In the genomic region with DNA sequence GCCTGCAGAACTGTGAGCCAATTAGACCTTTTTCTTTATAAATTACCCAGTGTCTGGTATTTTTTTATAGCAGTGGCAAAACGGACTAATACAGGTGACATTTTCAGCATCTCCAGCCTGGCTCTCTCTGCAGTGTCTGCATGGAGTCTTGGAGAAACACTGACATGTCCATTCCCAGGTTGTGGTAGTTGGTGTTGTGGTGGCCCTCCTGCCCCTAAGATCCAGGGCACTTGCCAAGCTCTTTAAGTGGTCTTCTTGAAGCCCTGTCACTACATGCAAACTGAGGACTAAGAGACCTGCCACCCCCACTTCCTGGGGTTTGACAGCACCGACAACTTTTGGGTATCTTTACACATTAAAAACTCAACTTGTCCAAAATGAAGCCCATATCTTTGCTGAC, we compare ENCODE assay signal across 16 cellular contexts.
A peak's percentile ranks its signal among the peaks of the same experiment; 100 is the strongest.
DNase-seq lines count a peak whose midpoint lies in the region; ATAC-seq and TF ChIP-seq lines count a peak whose summit lies in the region.
"Had no signal": no experiment of that assay in that cellular context is flagged by ENCODE, and none has a peak within 500 bp of the region (broad histone marks: within the 10 kb centered on the region; RNA-seq: fewer than 3 reads in every experiment).

No MANE protein-coding gene starts in this region.

- H3K4me3 ChIP-seq in esophagus muscularis mucosa = no peak overlapping the region
- H3K4me3 ChIP-seq in osteoblast (ENCODE audit: insufficient read depth, low read length) = no peak overlapping the region
- H3K4me3 ChIP-seq: BLaER1, GM23338 had no signal

- 63% methylated on average over 2 of the region's 2 CpGs for WGBS in esophagus muscularis mucosa

- no peak overlapping the region for H3K27ac ChIP-seq in esophagus muscularis mucosa (replicated peaks in 1 of 4)
- no peak overlapping the region for H3K27ac ChIP-seq in osteoblast (ENCODE audit: low read depth, low read length)
- H3K27ac ChIP-seq: BLaER1 had no signal

- H3K4me1 ChIP-seq in esophagus muscularis mucosa (no peaks in the 10 kb centered on the region), osteoblast (ENCODE audit: insufficient read depth, low read length) (no peaks in the 10 kb centered on the region)

- no peak overlapping the region for H3K4me3 Mint-ChIP-seq in activated CD8-positive, alpha-beta memory T cell treated with anti-CD3 and anti-CD28 coated beads, Interleukin-2, amount 10 ng/mL, durations not matched to agents 7 days and 5 days
- H3K4me3 Mint-ChIP-seq in activated CD4-positive, alpha-beta memory T cell treated with anti-CD3 and anti-CD28 coated beads for 36 hours = no peak overlapping the region
- H3K4me3 Mint-ChIP-seq: CD14-positive monocyte; CD4-positive, alpha-beta memory T cell; GM23338 had no signal

- intact Hi-C loops in esophagus muscularis mucosa (cut with DNase I) = no loop called here
- intact Hi-C loops in activated CD4-positive, alpha-beta memory T cell treated with anti-CD3 and anti-CD28 coated beads for 36 hours (cut with micrococcal nuclease) = no loop called here
- intact Hi-C loops in head of caudate nucleus (cut with DNase I) = no loop called here

- peaks cover 4% of the 10 kb centered on the region for H3K9me3 Mint-ChIP-seq in activated CD8-positive, alpha-beta memory T cell treated with anti-CD3 and anti-CD28 coated beads, Interleukin-2, amount 10 ng/mL, durations not matched to agents 7 days and 5 days (ENCODE audit: low read depth)
- peaks cover 18% of the 10 kb centered on the region for H3K9me3 Mint-ChIP-seq in activated CD4-positive, alpha-beta memory T cell treated with anti-CD3 and anti-CD28 coated beads for 36 hours

- H3K4me1 Mint-ChIP-seq in activated CD8-positive, alpha-beta memory T cell treated with anti-CD3 and anti-CD28 coated beads, Interleukin-2, amount 10 ng/mL, durations not matched to agents 7 days and 5 days = peaks cover 9% of the 10 kb centered on the region
- H3K4me1 Mint-ChIP-seq in activated CD4-positive, alpha-beta memory T cell treated with anti-CD3 and anti-CD28 coated beads for 36 hours (ENCODE audit: low read depth) = no peaks in the 10 kb centered on the region
- H3K4me1 Mint-ChIP-seq: CD14-positive monocyte; CD4-positive, alpha-beta memory T cell; GM23338 had no signal

- TF ChIP-seq POLR2A in esophagus muscularis mucosa (IDR thresholded peaks at IDR 0.05; ENCODE audit: low read depth) = no peak

- POLR2A ChIA-PET in activated CD4-positive, alpha-beta memory T cell treated with anti-CD3 and anti-CD28 coated beads for 36 hours (lab: Charles Lee) = no interaction called here

- no peak for ATAC-seq in activated CD8-positive, alpha-beta memory T cell treated with anti-CD3 and anti-CD28 coated beads, Interleukin-2, amount 10 ng/mL, durations not matched to agents 7 days and 5 days
- no peak for ATAC-seq in HG02973 (IDR thresholded peaks at IDR 0.05; ENCODE audit: unreplicated experiment)
- ATAC-seq: GM23338 had no signal

- no peaks in the 10 kb centered on the region for H3K79me2 ChIP-seq in osteoblast (ENCODE audit: insufficient read depth, low read length)

- no peak overlapping the region for H3K27ac Mint-ChIP-seq in activated CD8-positive, alpha-beta memory T cell treated with anti-CD3 and anti-CD28 coated beads, Interleukin-2, amount 10 ng/mL, durations not matched to agents 7 days and 5 days
- no peak overlapping the region for H3K27ac Mint-ChIP-seq in activated CD4-positive, alpha-beta memory T cell treated with anti-CD3 and anti-CD28 coated beads for 36 hours
- H3K27ac Mint-ChIP-seq: CD4-positive, alpha-beta memory T cell; GM23338 had no signal

- H3K36me3 ChIP-seq in esophagus muscularis mucosa (no peaks in the 10 kb centered on the region), osteoblast (ENCODE audit: insufficient read depth, low read length) (no peaks in the 10 kb centered on the region)
- H3K36me3 ChIP-seq: BLaER1 had no signal

- no peaks in the 10 kb centered on the region for H3K36me3 Mint-ChIP-seq in activated CD8-positive, alpha-beta memory T cell treated with anti-CD3 and anti-CD28 coated beads, Interleukin-2, amount 10 ng/mL, durations not matched to agents 7 days and 5 days
- H3K36me3 Mint-ChIP-seq in activated CD4-positive, alpha-beta memory T cell treated with anti-CD3 and anti-CD28 coated beads for 36 hours = no peaks in the 10 kb centered on the region
- H3K36me3 Mint-ChIP-seq: CD14-positive monocyte had no signal

- CTCF ChIA-PET in activated CD8-positive, alpha-beta memory T cell treated with anti-CD3 and anti-CD28 coated beads, Interleukin-2, amount 10 ng/mL, durations not matched to agents 7 days and 5 days (lab: Charles Lee) = no interaction called here
- CTCF ChIA-PET in activated CD4-positive, alpha-beta memory T cell treated with anti-CD3 and anti-CD28 coated beads for 36 hours (lab: Charles Lee) = no interaction called here

- H3K4me2 ChIP-seq in osteoblast (ENCODE audit: insufficient read depth, low read length) = no peak overlapping the region
- H3K4me2 ChIP-seq: BLaER1, GM23338 had no signal

- H3K9me3 ChIP-seq in esophagus muscularis mucosa (peaks cover 0 to 16% (median 11%) of the 10 kb centered on the region in 4 donors), osteoblast (ENCODE audit: low read depth, low read length) (no peaks in the 10 kb centered on the region)

- DNase-seq in activated CD8-positive, alpha-beta memory T cell treated with anti-CD3 and anti-CD28 coated beads, Interleukin-2, amount 10 ng/mL, durations not matched to agents 7 days and 5 days = peak; percentile 12
- no peak for DNase-seq in activated CD8-positive, alpha-beta memory T cell treated with anti-CD3 and anti-CD28 coated beads, Interleukin-2, amount 50 U/mL, for 4 hours
- DNase-seq in esophagus muscularis mucosa (ENCODE audit: extremely low spot score) (peak; percentile 90), osteoblast (ENCODE audit: insufficient read length, low spot score, missing footprints) (peak; percentile 72), head of caudate nucleus (no peak)
- no peak for DNase-seq in activated CD4-positive, alpha-beta memory T cell treated with anti-CD3 and anti-CD28 coated beads for 36 hours
- DNase-seq: 8988T; CD4-positive, alpha-beta memory T cell; DMS153; DMS79; GDM1; HCEC 1CT had no signal

- H3K27me3 ChIP-seq in esophagus muscularis mucosa (peaks cover 0 to 37% (median 0%) of the 10 kb centered on the region in 4 donors), osteoblast (ENCODE audit: insufficient read depth, low read length) (no peaks in the 10 kb centered on the region)
- H3K27me3 ChIP-seq: BLaER1 had no signal

- no peaks in the 10 kb centered on the region for H3K27me3 Mint-ChIP-seq in activated CD8-positive, alpha-beta memory T cell treated with anti-CD3 and anti-CD28 coated beads, Interleukin-2, amount 10 ng/mL, durations not matched to agents 7 days and 5 days
- peaks cover 5% of the 10 kb centered on the region for H3K27me3 Mint-ChIP-seq in activated CD4-positive, alpha-beta memory T cell treated with anti-CD3 and anti-CD28 coated beads for 36 hours

- no peak for TF ChIP-seq CTCF in esophagus muscularis mucosa (IDR thresholded peaks at IDR 0.05)
- TF ChIP-seq CTCF in osteoblast (IDR thresholded peaks at IDR 0.05; ENCODE audit: extremely low read depth, low read depth, low read length) = no peak

- H2AFZ ChIP-seq in osteoblast (ENCODE audit: low read length) = no peak overlapping the region
- H2AFZ ChIP-seq: GM23338 had no signal

- no peak for TF ChIP-seq EP300 in esophagus muscularis mucosa (IDR thresholded peaks at IDR 0.05)

- H4K20me1 ChIP-seq in osteoblast (ENCODE audit: insufficient read depth, low read length) = no peaks in the 10 kb centered on the region
- H4K20me1 ChIP-seq: BLaER1 had no signal

Comparison
In these comparisons a context has a peak if more than half of its experiments do, and no peak if none do; other contexts are left out.
1. DNase-seq: peak in activated CD8-positive, alpha-beta memory T cell treated with anti-CD3 and anti-CD28 coated beads, Interleukin-2, amount 10 ng/mL, durations not matched to agents 7 days and 5 days (single experiment), esophagus muscularis mucosa (single experiment) and osteoblast (single experiment); none in activated CD8-positive, alpha-beta memory T cell treated with anti-CD3 and anti-CD28 coated beads, Interleukin-2, amount 50 U/mL, for 4 hours (single experiment), activated CD4-positive, alpha-beta memory T cell treated with anti-CD3 and anti-CD28 coated beads for 36 hours (single experiment) and head of caudate nucleus (0 of 42).